In the genomic region with DNA sequence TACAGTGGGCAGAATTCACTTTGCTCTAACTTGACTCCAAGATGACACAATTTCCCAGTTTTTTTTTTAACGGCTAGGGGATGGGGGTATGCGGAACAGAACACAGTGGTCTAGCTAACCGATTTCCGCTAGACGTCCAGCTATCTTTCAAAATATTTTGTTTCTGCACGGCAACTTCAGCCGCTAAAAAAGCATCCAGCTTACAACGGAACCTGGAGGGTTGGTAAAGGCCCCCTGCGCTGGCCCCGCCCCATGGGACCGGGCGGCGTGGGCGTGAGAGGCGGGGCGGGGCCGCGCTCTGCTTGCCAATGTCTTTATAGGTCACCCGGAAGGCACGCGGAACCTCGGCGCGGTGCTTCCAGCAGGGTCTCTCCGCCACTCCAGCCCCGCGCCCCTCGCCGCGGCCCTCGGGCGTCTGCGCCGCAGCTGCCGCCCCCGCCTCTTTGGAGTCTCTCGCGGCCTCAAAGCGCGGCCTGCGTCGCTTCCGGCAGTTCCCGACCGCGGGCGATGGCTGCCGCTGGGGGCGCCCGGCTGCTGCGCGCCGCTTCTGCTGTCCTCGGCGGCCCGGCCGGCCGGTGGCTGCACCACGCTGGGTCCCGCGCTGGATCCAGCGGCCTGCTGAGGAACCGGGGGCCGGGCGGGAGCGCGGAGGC, we compare ENCODE assay signal across 1 cellular context.
TF ChIP-seq lines count a peak whose summit lies in the region.

A gene with protein sequence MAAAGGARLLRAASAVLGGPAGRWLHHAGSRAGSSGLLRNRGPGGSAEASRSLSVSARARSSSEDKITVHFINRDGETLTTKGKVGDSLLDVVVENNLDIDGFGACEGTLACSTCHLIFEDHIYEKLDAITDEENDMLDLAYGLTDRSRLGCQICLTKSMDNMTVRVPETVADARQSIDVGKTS (plus strand): TSS at position 335 of the 653 bp plus-strand sequence. CDS start 173 bp downstream, at position 508.

TF ChIP-seq in WTC11, 78 proteins besides CTCF, POLR2A, EP300 and RAD21 (continued from another document and continues in another):
- TF ChIP-seq, protein P1, sequence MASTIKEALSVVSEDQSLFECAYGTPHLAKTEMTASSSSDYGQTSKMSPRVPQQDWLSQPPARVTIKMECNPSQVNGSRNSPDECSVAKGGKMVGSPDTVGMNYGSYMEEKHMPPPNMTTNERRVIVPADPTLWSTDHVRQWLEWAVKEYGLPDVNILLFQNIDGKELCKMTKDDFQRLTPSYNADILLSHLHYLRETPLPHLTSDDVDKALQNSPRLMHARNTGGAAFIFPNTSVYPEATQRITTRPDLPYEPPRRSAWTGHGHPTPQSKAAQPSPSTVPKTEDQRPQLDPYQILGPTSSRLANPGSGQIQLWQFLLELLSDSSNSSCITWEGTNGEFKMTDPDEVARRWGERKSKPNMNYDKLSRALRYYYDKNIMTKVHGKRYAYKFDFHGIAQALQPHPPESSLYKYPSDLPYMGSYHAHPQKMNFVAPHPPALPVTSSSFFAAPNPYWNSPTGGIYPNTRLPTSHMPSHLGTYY (CRISPR knock-in tag; IDR thresholded peaks at IDR 0.05): no peak
- TF ChIP-seq NR1H2 (CRISPR knock-in tag; IDR thresholded peaks at IDR 0.05) (no peak), ETV6 (CRISPR knock-in tag; IDR thresholded peaks at IDR 0.05) (no peak), ELF4 (CRISPR knock-in tag; IDR thresholded peaks at IDR 0.05; ENCODE audit: low read depth) (0 out of 2 replicates have a peak, but pooled peaks have one; percentile 71), KAT7 (CRISPR knock-in tag; IDR thresholded peaks at IDR 0.05; ENCODE audit: borderline replicate concordance) (no peak), FOXP1 (CRISPR knock-in tag; IDR thresholded peaks at IDR 0.05; ENCODE audit: borderline replicate concordance) (peak; percentile 85; the same call in 1 of the 2 replicates), MXD4 (CRISPR knock-in tag; IDR thresholded peaks at IDR 0.05; ENCODE audit: borderline replicate concordance) (no peak), SP1 (CRISPR knock-in tag; conservative IDR thresholded peaks at IDR 0.05) (peak; percentile 58; the same call in 1 of the 2 replicates), JUN (CRISPR knock-in tag; IDR thresholded peaks at IDR 0.05) (no peak), IRF2 (CRISPR knock-in tag; IDR thresholded peaks at IDR 0.05; ENCODE audit: borderline replicate concordance, low read depth) (no peak), RELA (CRISPR knock-in tag; IDR thresholded peaks at IDR 0.05; ENCODE audit: borderline replicate concordance) (no peak), SMAD4 (CRISPR knock-in tag; IDR thresholded peaks at IDR 0.05) (no peak), CBFB (CRISPR knock-in tag; IDR thresholded peaks at IDR 0.05; ENCODE audit: low read depth) (no peak), ZNF232 (CRISPR knock-in tag; IDR thresholded peaks at IDR 0.05) (peak; percentile 73; the same call in 1 of the 2 replicates), HMGA2 (CRISPR knock-in tag; IDR thresholded peaks at IDR 0.05) (no peak), ESRRA (CRISPR knock-in tag; IDR thresholded peaks at IDR 0.05; ENCODE audit: borderline replicate concordance) (no peak), ZBTB21 (CRISPR knock-in tag; IDR thresholded peaks at IDR 0.05; ENCODE audit: borderline replicate concordance) (no peak), CREM (CRISPR knock-in tag; IDR thresholded peaks at IDR 0.05) (peak; percentile 75), NFYB (CRISPR knock-in tag; conservative IDR thresholded peaks at IDR 0.05; ENCODE audit: low read depth) (no peak), NFATC4 (CRISPR knock-in tag; IDR thresholded peaks at IDR 0.05) (no peak), RORB (CRISPR knock-in tag; IDR thresholded peaks at IDR 0.05) (no peak)
- TF ChIP-seq, protein P2, sequence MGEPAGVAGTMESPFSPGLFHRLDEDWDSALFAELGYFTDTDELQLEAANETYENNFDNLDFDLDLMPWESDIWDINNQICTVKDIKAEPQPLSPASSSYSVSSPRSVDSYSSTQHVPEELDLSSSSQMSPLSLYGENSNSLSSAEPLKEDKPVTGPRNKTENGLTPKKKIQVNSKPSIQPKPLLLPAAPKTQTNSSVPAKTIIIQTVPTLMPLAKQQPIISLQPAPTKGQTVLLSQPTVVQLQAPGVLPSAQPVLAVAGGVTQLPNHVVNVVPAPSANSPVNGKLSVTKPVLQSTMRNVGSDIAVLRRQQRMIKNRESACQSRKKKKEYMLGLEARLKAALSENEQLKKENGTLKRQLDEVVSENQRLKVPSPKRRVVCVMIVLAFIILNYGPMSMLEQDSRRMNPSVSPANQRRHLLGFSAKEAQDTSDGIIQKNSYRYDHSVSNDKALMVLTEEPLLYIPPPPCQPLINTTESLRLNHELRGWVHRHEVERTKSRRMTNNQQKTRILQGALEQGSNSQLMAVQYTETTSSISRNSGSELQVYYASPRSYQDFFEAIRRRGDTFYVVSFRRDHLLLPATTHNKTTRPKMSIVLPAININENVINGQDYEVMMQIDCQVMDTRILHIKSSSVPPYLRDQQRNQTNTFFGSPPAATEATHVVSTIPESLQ (CRISPR knock-in tag; IDR thresholded peaks at IDR 0.05): no peak
- TF ChIP-seq, protein P3, sequence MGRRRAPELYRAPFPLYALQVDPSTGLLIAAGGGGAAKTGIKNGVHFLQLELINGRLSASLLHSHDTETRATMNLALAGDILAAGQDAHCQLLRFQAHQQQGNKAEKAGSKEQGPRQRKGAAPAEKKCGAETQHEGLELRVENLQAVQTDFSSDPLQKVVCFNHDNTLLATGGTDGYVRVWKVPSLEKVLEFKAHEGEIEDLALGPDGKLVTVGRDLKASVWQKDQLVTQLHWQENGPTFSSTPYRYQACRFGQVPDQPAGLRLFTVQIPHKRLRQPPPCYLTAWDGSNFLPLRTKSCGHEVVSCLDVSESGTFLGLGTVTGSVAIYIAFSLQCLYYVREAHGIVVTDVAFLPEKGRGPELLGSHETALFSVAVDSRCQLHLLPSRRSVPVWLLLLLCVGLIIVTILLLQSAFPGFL (CRISPR knock-in tag; IDR thresholded peaks at IDR 0.05; ENCODE audit: borderline replicate concordance): no peak
- TF ChIP-seq, protein P4, sequence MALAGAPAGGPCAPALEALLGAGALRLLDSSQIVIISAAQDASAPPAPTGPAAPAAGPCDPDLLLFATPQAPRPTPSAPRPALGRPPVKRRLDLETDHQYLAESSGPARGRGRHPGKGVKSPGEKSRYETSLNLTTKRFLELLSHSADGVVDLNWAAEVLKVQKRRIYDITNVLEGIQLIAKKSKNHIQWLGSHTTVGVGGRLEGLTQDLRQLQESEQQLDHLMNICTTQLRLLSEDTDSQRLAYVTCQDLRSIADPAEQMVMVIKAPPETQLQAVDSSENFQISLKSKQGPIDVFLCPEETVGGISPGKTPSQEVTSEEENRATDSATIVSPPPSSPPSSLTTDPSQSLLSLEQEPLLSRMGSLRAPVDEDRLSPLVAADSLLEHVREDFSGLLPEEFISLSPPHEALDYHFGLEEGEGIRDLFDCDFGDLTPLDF (CRISPR knock-in tag; IDR thresholded peaks at IDR 0.05): no peak
- TF ChIP-seq, protein P5, sequence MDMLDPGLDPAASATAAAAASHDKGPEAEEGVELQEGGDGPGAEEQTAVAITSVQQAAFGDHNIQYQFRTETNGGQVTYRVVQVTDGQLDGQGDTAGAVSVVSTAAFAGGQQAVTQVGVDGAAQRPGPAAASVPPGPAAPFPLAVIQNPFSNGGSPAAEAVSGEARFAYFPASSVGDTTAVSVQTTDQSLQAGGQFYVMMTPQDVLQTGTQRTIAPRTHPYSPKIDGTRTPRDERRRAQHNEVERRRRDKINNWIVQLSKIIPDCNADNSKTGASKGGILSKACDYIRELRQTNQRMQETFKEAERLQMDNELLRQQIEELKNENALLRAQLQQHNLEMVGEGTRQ (CRISPR knock-in tag; IDR thresholded peaks at IDR 0.05): peak; percentile 33; the same call in 1 of the 2 replicates
- TF ChIP-seq, protein P6, sequence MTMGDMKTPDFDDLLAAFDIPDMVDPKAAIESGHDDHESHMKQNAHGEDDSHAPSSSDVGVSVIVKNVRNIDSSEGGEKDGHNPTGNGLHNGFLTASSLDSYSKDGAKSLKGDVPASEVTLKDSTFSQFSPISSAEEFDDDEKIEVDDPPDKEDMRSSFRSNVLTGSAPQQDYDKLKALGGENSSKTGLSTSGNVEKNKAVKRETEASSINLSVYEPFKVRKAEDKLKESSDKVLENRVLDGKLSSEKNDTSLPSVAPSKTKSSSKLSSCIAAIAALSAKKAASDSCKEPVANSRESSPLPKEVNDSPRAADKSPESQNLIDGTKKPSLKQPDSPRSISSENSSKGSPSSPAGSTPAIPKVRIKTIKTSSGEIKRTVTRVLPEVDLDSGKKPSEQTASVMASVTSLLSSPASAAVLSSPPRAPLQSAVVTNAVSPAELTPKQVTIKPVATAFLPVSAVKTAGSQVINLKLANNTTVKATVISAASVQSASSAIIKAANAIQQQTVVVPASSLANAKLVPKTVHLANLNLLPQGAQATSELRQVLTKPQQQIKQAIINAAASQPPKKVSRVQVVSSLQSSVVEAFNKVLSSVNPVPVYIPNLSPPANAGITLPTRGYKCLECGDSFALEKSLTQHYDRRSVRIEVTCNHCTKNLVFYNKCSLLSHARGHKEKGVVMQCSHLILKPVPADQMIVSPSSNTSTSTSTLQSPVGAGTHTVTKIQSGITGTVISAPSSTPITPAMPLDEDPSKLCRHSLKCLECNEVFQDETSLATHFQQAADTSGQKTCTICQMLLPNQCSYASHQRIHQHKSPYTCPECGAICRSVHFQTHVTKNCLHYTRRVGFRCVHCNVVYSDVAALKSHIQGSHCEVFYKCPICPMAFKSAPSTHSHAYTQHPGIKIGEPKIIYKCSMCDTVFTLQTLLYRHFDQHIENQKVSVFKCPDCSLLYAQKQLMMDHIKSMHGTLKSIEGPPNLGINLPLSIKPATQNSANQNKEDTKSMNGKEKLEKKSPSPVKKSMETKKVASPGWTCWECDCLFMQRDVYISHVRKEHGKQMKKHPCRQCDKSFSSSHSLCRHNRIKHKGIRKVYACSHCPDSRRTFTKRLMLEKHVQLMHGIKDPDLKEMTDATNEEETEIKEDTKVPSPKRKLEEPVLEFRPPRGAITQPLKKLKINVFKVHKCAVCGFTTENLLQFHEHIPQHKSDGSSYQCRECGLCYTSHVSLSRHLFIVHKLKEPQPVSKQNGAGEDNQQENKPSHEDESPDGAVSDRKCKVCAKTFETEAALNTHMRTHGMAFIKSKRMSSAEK (CRISPR knock-in tag; IDR thresholded peaks at IDR 0.05; ENCODE audit: borderline replicate concordance): no peak
- TF ChIP-seq, protein P7, sequence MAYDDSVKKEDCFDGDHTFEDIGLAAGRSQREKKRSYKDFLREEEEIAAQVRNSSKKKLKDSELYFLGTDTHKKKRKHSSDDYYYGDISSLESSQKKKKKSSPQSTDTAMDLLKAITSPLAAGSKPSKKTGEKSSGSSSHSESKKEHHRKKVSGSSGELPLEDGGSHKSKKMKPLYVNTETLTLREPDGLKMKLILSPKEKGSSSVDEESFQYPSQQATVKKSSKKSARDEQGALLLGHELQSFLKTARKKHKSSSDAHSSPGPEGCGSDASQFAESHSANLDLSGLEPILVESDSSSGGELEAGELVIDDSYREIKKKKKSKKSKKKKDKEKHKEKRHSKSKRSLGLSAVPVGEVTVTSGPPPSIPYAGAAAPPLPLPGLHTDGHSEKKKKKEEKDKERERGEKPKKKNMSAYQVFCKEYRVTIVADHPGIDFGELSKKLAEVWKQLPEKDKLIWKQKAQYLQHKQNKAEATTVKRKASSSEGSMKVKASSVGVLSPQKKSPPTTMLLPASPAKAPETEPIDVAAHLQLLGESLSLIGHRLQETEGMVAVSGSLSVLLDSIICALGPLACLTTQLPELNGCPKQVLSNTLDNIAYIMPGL (CRISPR knock-in tag; IDR thresholded peaks at IDR 0.05): peak; percentile 99
- TF ChIP-seq, protein P8, sequence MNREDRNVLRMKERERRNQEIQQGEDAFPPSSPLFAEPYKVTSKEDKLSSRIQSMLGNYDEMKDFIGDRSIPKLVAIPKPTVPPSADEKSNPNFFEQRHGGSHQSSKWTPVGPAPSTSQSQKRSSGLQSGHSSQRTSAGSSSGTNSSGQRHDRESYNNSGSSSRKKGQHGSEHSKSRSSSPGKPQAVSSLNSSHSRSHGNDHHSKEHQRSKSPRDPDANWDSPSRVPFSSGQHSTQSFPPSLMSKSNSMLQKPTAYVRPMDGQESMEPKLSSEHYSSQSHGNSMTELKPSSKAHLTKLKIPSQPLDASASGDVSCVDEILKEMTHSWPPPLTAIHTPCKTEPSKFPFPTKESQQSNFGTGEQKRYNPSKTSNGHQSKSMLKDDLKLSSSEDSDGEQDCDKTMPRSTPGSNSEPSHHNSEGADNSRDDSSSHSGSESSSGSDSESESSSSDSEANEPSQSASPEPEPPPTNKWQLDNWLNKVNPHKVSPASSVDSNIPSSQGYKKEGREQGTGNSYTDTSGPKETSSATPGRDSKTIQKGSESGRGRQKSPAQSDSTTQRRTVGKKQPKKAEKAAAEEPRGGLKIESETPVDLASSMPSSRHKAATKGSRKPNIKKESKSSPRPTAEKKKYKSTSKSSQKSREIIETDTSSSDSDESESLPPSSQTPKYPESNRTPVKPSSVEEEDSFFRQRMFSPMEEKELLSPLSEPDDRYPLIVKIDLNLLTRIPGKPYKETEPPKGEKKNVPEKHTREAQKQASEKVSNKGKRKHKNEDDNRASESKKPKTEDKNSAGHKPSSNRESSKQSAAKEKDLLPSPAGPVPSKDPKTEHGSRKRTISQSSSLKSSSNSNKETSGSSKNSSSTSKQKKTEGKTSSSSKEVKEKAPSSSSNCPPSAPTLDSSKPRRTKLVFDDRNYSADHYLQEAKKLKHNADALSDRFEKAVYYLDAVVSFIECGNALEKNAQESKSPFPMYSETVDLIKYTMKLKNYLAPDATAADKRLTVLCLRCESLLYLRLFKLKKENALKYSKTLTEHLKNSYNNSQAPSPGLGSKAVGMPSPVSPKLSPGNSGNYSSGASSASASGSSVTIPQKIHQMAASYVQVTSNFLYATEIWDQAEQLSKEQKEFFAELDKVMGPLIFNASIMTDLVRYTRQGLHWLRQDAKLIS (CRISPR knock-in tag; IDR thresholded peaks at IDR 0.05; ENCODE audit: borderline replicate concordance): no peak
- TF ChIP-seq, protein P9, sequence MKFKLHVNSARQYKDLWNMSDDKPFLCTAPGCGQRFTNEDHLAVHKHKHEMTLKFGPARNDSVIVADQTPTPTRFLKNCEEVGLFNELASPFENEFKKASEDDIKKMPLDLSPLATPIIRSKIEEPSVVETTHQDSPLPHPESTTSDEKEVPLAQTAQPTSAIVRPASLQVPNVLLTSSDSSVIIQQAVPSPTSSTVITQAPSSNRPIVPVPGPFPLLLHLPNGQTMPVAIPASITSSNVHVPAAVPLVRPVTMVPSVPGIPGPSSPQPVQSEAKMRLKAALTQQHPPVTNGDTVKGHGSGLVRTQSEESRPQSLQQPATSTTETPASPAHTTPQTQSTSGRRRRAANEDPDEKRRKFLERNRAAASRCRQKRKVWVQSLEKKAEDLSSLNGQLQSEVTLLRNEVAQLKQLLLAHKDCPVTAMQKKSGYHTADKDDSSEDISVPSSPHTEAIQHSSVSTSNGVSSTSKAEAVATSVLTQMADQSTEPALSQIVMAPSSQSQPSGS (CRISPR knock-in tag; IDR thresholded peaks at IDR 0.05; ENCODE audit: borderline replicate concordance, low read depth): no peak
- TF ChIP-seq, protein P10, sequence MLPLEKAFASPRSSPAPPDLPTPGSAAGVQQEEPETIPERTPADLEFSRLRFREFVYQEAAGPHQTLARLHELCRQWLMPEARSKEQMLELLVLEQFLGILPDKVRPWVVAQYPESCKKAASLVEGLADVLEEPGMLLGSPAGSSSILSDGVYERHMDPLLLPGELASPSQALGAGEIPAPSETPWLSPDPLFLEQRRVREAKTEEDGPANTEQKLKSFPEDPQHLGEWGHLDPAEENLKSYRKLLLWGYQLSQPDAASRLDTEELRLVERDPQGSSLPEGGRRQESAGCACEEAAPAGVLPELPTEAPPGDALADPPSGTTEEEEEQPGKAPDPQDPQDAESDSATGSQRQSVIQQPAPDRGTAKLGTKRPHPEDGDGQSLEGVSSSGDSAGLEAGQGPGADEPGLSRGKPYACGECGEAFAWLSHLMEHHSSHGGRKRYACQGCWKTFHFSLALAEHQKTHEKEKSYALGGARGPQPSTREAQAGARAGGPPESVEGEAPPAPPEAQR (CRISPR knock-in tag; IDR thresholded peaks at IDR 0.05): no peak
